Comparison of ENCODE assay signal across 8 cellular contexts in the genomic region with DNA sequence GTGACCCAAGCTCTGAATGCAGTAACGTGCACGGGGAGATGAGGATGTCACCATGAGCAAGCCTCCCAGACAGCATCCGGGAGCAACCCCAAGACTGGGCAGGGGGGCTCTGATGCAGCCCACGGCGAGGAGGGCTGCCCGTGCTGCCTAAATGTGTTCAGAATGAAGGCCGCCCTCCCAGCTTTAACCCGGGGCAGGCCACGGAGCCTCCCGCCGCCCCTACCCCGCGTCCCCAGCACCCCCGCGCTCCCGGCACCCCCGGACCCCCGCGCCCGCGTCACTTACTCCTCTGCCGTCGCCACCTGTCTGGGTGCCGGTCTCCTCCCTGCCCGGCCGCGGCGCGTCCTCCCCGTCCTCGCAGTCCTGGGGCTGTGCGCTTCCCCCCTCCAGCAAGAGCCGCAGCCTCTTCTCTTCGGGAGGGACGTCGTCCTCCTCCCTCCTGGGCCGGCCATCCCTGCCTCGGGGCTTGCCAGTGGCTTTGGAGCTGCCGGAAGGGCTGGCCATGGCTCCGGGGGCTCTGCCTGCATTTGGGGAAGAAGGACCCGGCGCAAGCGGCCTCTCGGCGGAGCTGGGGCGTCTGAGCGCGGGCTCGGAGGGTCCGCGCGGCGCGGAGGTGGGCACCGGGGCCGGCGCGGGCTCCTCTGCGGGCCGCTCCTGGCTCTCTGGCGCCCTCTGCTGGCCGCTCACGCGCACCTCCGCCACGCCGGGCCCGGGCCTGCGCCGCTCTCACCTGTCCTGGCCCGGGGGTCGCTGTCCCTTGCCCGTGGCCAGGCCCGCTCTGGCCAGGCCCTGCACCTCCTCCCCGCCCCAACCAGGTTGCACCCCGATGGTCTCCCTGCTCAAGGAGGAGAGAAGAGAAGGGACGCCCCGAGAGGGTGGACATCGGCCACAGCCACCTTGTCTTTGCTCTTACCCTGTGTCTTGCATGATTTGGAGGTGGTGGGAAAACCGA. TPM values are rescaled to one million over a fixed set of nuclear protein-coding genes. Genes with fewer than 3 reads are reported as not detected.
A peak's percentile ranks its signal among the peaks of the same experiment; 100 is the strongest.
DNase-seq lines count a peak whose midpoint lies in the region; TF ChIP-seq lines count a peak whose summit lies in the region.
"Not testable (repeated sequence)": the region's sequence is repeated elsewhere in the genome, so short reads cannot be mapped to it uniquely, and the experiment has no call there.

No MANE protein-coding gene starts in this region.

- H3K4me3 ChIP-seq in CD8-positive, alpha-beta memory T cell (ENCODE audit: low read length) = not testable (repeated sequence)
- H3K4me3 ChIP-seq in brain microvascular endothelial cell (ENCODE audit: low read depth, low read length) (peak overlapping the region; percentile 29), right atrium auricular region (peak overlapping the region; percentile 39 to 55)

- H3K27ac Mint-ChIP-seq in CD8-positive, alpha-beta memory T cell = peak overlapping the region in 2 of 8 donors; percentile 56 to 77
- H3K27ac Mint-ChIP-seq in HFFc6; activated CD4-positive, alpha-beta T cell treated with anti-CD3 and anti-CD28 coated beads, Interleukin-2, amount 10 ng/mL, durations not matched to agents 24 days and 14 days: not testable (repeated sequence)

- not testable (repeated sequence) for H3K9me3 Mint-ChIP-seq in CD8-positive, alpha-beta memory T cell; HFFc6; activated CD4-positive, alpha-beta T cell treated with anti-CD3 and anti-CD28 coated beads, Interleukin-2, amount 10 ng/mL, durations not matched to agents 24 days and 14 days

- not testable (repeated sequence) for H3K9me3 ChIP-seq in CD8-positive, alpha-beta memory T cell (ENCODE audit: low read length); right atrium auricular region

- POLR2A ChIA-PET in CD8-positive, alpha-beta memory T cell (lab: Charles Lee) = not testable (repeated sequence)

- DNase-seq in CD8-positive, alpha-beta memory T cell = peak; percentile 52 to 69 (median 61)
- DNase-seq in HFFc6; right atrium auricular region (ENCODE audit: low spot score): not testable (repeated sequence)
- peak; percentile 21 for DNase-seq in NCI-H526 treated with DMSO at 0.1 percent for 48 hours (lab: John Stamatoyannopoulos, UW)
- peak; percentile 91 for DNase-seq in activated CD4-positive, alpha-beta T cell treated with anti-CD3 and anti-CD28 coated beads, Interleukin-2, amount 10 ng/mL, durations not matched to agents 24 days and 14 days
- peak; percentile 1 for DNase-seq in brain microvascular endothelial cell
- DNase-seq in occipital lobe (lab: John Stamatoyannopoulos, UW) = peak; percentile 22
- peak; percentile 45 to 50 for DNase-seq in stimulated activated CD8-positive, alpha-beta memory T cell treated with anti-CD3 and anti-CD28 coated beads, Interleukin-7, amount 100 ng/mL, for 1 hour (ENCODE audit: low read depth in 2 of 2)

- CTCF ChIA-PET in CD8-positive, alpha-beta memory T cell (lab: Charles Lee) = interaction anchor here (0.6 kb wide), 1 partner anchor 812 kb away, joined by 3 read pairs; no protein-coding TSS in a partner anchor

- peak; percentile 89 for TF ChIP-seq CTCF in HFFc6 (IDR thresholded peaks at IDR 0.05)
- peak; percentile 55 for TF ChIP-seq CTCF in brain microvascular endothelial cell (IDR thresholded peaks at IDR 0.05; ENCODE audit: low read depth, low read length, missing control alignments)
- TF ChIP-seq CTCF in right atrium auricular region (IDR thresholded peaks at IDR 0.05) = peak; percentile 89 to 96

- not testable (repeated sequence) for H3K4me1 ChIP-seq in CD8-positive, alpha-beta memory T cell (ENCODE audit: insufficient read depth, low read length); right atrium auricular region

- intact Hi-C loops in activated CD4-positive, alpha-beta T cell treated with anti-CD3 and anti-CD28 coated beads, Interleukin-2, amount 10 ng/mL, durations not matched to agents 24 days and 14 days (cut with micrococcal nuclease) = loop anchor here (10.0 kb wide), 1 partner anchor 53 kb away; the partner anchor contains the start of gene ASNS

- in situ Hi-C loops in brain microvascular endothelial cell (cut with HindIII; ENCODE audit: low pct_ligation_motif_present, low sequenced_read_pairs) = not testable (repeated sequence)

- H3K27me3 Mint-ChIP-seq in CD8-positive, alpha-beta memory T cell; activated CD4-positive, alpha-beta T cell treated with anti-CD3 and anti-CD28 coated beads, Interleukin-2, amount 10 ng/mL, durations not matched to agents 24 days and 14 days: not testable (repeated sequence)
- H3K27me3 Mint-ChIP-seq in HFFc6 (ENCODE audit: insufficient read depth) = peaks cover 20% of the 10 kb centered on the region

- H3K36me3 ChIP-seq in CD8-positive, alpha-beta memory T cell (ENCODE audit: insufficient read depth, low read length); brain microvascular endothelial cell (replicated peaks); right atrium auricular region: not testable (repeated sequence)

- peak overlapping the region in 6 of 7 donors; percentile 47 to 85 (median 68) for H3K4me3 Mint-ChIP-seq in CD8-positive, alpha-beta memory T cell
- peak overlapping the region; percentile 54; the same call in 1 of the 2 replicates for H3K4me3 Mint-ChIP-seq in HFFc6
- H3K4me3 Mint-ChIP-seq in activated CD4-positive, alpha-beta T cell treated with anti-CD3 and anti-CD28 coated beads, Interleukin-2, amount 10 ng/mL, durations not matched to agents 24 days and 14 days = peak overlapping the region; percentile 58

- not testable (repeated sequence) for H3K27ac ChIP-seq in CD8-positive, alpha-beta memory T cell (ENCODE audit: low read depth, low read length); brain microvascular endothelial cell; right atrium auricular region

- not testable (repeated sequence) for H3K36me3 Mint-ChIP-seq in CD8-positive, alpha-beta memory T cell; HFFc6 (ENCODE audit: low read depth); activated CD4-positive, alpha-beta T cell treated with anti-CD3 and anti-CD28 coated beads, Interleukin-2, amount 10 ng/mL, durations not matched to agents 24 days and 14 days (ENCODE audit: low read depth)

- peaks cover 3 to 12% (median 11%) of the 10 kb centered on the region in 3 donors for H3K4me1 Mint-ChIP-seq in CD8-positive, alpha-beta memory T cell
- not testable (repeated sequence) for H3K4me1 Mint-ChIP-seq in HFFc6 (ENCODE audit: low read depth); activated CD4-positive, alpha-beta T cell treated with anti-CD3 and anti-CD28 coated beads, Interleukin-2, amount 10 ng/mL, durations not matched to agents 24 days and 14 days

- not testable (repeated sequence) for H3K27me3 ChIP-seq in CD8-positive, alpha-beta memory T cell (ENCODE audit: insufficient read depth, low read length, poor library complexity, severe bottlenecking); brain microvascular endothelial cell (replicated peaks); right atrium auricular region

RNA-seq across cellular contexts. Expression of gene ASNS, which starts 55.9 kb away (rescaled TPM):
- total RNA-seq in CD8-positive, alpha-beta memory T cell = 100 to 1,000 TPM in 1 of 2 experiments, 10 to 100 TPM in 1; 94.9 to 104 TPM
- 13.0 TPM for polyA plus RNA-seq in CD8-positive, alpha-beta memory T cell
- total RNA-seq in HFFc6 (2021; fragmentation: NEBNext Ultra II Directional; extraction: Animal tissue kit (Norgen Biotek cat#: 25700)) = 10 to 100 TPM; 28.6 to 44.6 (median 30.6) TPM
- total RNA-seq in activated CD4-positive, alpha-beta T cell treated with anti-CD3 and anti-CD28 coated beads, Interleukin-2, amount 10 ng/mL, durations not matched to agents 24 days and 14 days = 80.6 and 84.1 TPM in 2 replicates
- total RNA-seq in right atrium auricular region (10 to 100 TPM; 11.8 to 13.4 TPM), occipital lobe (31.8 TPM)
